20 cellular contexts compared by ENCODE assay signal in the genomic region with DNA sequence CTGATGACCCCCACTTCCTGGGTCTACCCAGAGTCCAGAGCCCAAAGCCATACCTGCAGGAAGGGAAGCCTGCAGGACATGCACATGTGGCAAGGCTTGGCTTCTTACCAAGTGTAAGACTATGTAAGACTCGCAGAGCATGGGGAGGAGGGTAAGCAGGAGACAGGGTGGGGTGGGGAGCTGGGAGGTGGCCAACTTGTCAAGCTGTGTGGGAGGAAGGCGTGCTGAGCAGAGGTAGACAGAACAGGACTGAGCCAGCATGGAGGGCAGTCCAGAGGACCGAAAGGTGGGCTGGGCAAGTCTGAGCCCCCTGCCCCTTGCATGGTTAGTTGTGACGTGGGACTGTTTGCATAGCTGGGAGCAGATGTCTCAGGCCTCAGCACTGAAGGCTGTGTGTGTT. TPM values are rescaled to one million over a fixed set of nuclear protein-coding genes. Genes with fewer than 3 reads are reported as not detected.
DNase-seq lines count a peak whose midpoint lies in the region; ATAC-seq, FAIRE-seq and TF ChIP-seq lines count a peak whose summit lies in the region.
"Had no signal": no experiment of that assay in that cellular context is flagged by ENCODE, and none has a peak within 500 bp of the region (broad histone marks: within the 10 kb centered on the region; RNA-seq: fewer than 3 reads in every experiment).

No MANE protein-coding gene starts in this region.

- POLR2A ChIA-PET in HepG2 (lab: Yijun Ruan, JAX), result no interaction called here

- H3K4me1 Mint-ChIP-seq in chondrocyte (ENCODE audit: low read depth), result peaks cover 68% of the 10 kb centered on the region
- peaks cover 67% of the 10 kb centered on the region for H3K4me1 Mint-ChIP-seq in mesothelial cell of epicardium
- H3K4me1 Mint-ChIP-seq: immature natural killer cell had no signal

- no peaks in the 10 kb centered on the region for H3K79me2 ChIP-seq in HepG2 (ENCODE audit: insufficient read depth, low read length)

- H3K27me3 ChIP-seq in HepG2 (ENCODE audit: control insufficient read depth in 1 of 2, insufficient read depth in 2 of 2, low read length in 2 of 2) (peaks cover 3 to 33% of the 10 kb centered on the region in 2 experiments; a peak in 2 of 5 replicates), right lobe of liver (no peaks in the 10 kb centered on the region)
- H3K27me3 ChIP-seq: pancreas had no signal

- H3K9me3 Mint-ChIP-seq in chondrocyte (ENCODE audit: low read depth), result peaks cover 3% of the 10 kb centered on the region
- H3K9me3 Mint-ChIP-seq in mesothelial cell of epicardium, result peaks cover 3% of the 10 kb centered on the region
- H3K9me3 Mint-ChIP-seq: CD4-positive, alpha-beta memory T cell; effector memory CD8-positive, alpha-beta T cell; immature natural killer cell had no signal

- CTCF ChIA-PET in HepG2 (lab: Yijun Ruan, JAX; ENCODE audit: low intra/inter-chr PET ratio, low total read pairs), result no interaction called here

- no peak overlapping the region for H2AFZ ChIP-seq in HepG2 (ENCODE audit: low read length)

- no peak overlapping the region for H3K4me2 ChIP-seq in HepG2 (ENCODE audit: low read depth, low read length)
- H3K4me2 ChIP-seq: A549, KMS-11 had no signal

- H3K4me1 ChIP-seq in HepG2 (ENCODE audit: insufficient read depth, low read length) (peaks cover 13% of the 10 kb centered on the region), right lobe of liver (no peaks in the 10 kb centered on the region)

- TF ChIP-seq POLR2A in HepG2 (IDR thresholded peaks at IDR 0.05; ENCODE audit: insufficient read depth in 1 of 2, low read depth in 2 of 2, low read length in 2 of 2) (no peak), right lobe of liver (IDR thresholded peaks at IDR 0.05) (no peak)

- TF ChIP-seq RAD21 in HepG2 (CRISPR knock-in tag; IDR thresholded peaks at IDR 0.05), result no peak

- no peaks in the 10 kb centered on the region for H3K36me3 Mint-ChIP-seq in chondrocyte (ENCODE audit: low read depth)
- peaks cover 2% of the 10 kb centered on the region for H3K36me3 Mint-ChIP-seq in mesothelial cell of epicardium
- H3K36me3 Mint-ChIP-seq: CD4-positive, alpha-beta memory T cell; immature natural killer cell had no signal

- H3K9me3 ChIP-seq in HepG2 (ENCODE audit: low read length) (no peaks in the 10 kb centered on the region), right lobe of liver (no peaks in the 10 kb centered on the region)
- H3K9me3 ChIP-seq: pancreas had no signal

- WGBS in HepG2 (ENCODE audit: low lambda C conversion rate), result 24% methylated on average over 4 of the region's 4 CpGs
- 55% methylated on average over 2 of the region's 4 CpGs for WGBS in right lobe of liver (ENCODE audit: insufficient coverage, low coverage, low lambda C conversion rate, missing lambda C conversion rate)

- no peak for ATAC-seq in HepG2
- ATAC-seq in right lobe of liver, result no peak
- no peak for ATAC-seq in HG03175 (IDR thresholded peaks at IDR 0.05; ENCODE audit: unreplicated experiment)
- ATAC-seq in GM18858 (IDR thresholded peaks at IDR 0.05; ENCODE audit: unreplicated experiment), result no peak
- ATAC-seq in GM21526 (IDR thresholded peaks at IDR 0.05; ENCODE audit: low FRiP score, unreplicated experiment), result no peak
- ATAC-seq in HG03097 (IDR thresholded peaks at IDR 0.05; ENCODE audit: low FRiP score, unreplicated experiment), result no peak
- ATAC-seq: A549; effector memory CD8-positive, alpha-beta T cell; GM12878; pancreas had no signal

- intact Hi-C loops in HepG2 (cut with micrococcal nuclease; ENCODE audit: unreplicated experiment) (no loop called here), right lobe of liver (cut with DNase I) (no loop called here)

- in situ Hi-C loops in HepG2 (cut with HindIII; ENCODE audit: extremely low pct_ligation_motif_present, low pct_unique_long_range_greater_than_20kb), result no loop called here

- no peak overlapping the region for H3K27ac ChIP-seq in HepG2 (ENCODE audit: extremely low read length, insufficient read depth, low read length)
- no peak overlapping the region for H3K27ac ChIP-seq in right lobe of liver
- H3K27ac ChIP-seq: A549, KMS-11, pancreas had no signal

- no peaks in the 10 kb centered on the region for H4K20me1 ChIP-seq in HepG2 (ENCODE audit: insufficient read depth, low read length)

- H3K9ac ChIP-seq in HepG2 (ENCODE audit: insufficient read depth, low read depth, low read length), result no peak overlapping the region
- H3K9ac ChIP-seq: KMS-11 had no signal

- no peak overlapping the region for H3K4me3 Mint-ChIP-seq in chondrocyte (ENCODE audit: unreplicated experiment)
- no peak overlapping the region for H3K4me3 Mint-ChIP-seq in mesothelial cell of epicardium
- H3K4me3 Mint-ChIP-seq: CD4-positive, alpha-beta memory T cell; effector memory CD8-positive, alpha-beta T cell; immature natural killer cell had no signal

- H3K27me3 Mint-ChIP-seq in chondrocyte (ENCODE audit: low read depth) (no peaks in the 10 kb centered on the region), mesothelial cell of epicardium (ENCODE audit: low read depth) (peaks cover 3% of the 10 kb centered on the region)
- H3K27me3 Mint-ChIP-seq: CD4-positive, alpha-beta memory T cell; effector memory CD8-positive, alpha-beta T cell had no signal

- no peak for FAIRE-seq in HepG2 (lab: Jason Lieb, UNC)
- FAIRE-seq: A549, GM12878, pancreas had no signal

- no TSS peak for BruUV-seq in HepG2 (replicated peaks; lab: Mats Ljungman, UMichigan)

- no peaks in the 10 kb centered on the region for H3K36me3 ChIP-seq in HepG2 (replicated peaks in 1 of 2; ENCODE audit: control insufficient read depth in 1 of 2, insufficient read depth in 2 of 2, low read length in 2 of 2)
- H3K36me3 ChIP-seq in right lobe of liver, result no peaks in the 10 kb centered on the region
- H3K36me3 ChIP-seq: pancreas had no signal

- TF ChIP-seq CTCF in HepG2 (CRISPR knock-in tag; IDR thresholded peaks at IDR 0.05), result no peak
- TF ChIP-seq CTCF in right lobe of liver (IDR thresholded peaks at IDR 0.05), result no peak
- no peak for TF ChIP-seq CTCF in chondrocyte (IDR thresholded peaks at IDR 0.05)
- TF ChIP-seq CTCF in mesothelial cell of epicardium (IDR thresholded peaks at IDR 0.05; ENCODE audit: unreplicated experiment), result no peak

- TF ChIP-seq EP300 in HepG2 (IDR thresholded peaks at IDR 0.05; ENCODE audit: low read depth in 2 of 2, low read length in 2 of 2) (no peak), HepG2 (CRISPR knock-in tag; IDR thresholded peaks at IDR 0.05; ENCODE audit: borderline replicate concordance) (no peak)

- DNase-seq in HepG2 (ENCODE audit: low spot score), result no peak
- no peak for DNase-seq in right lobe of liver
- DNase-seq in chondrocyte (ENCODE audit: low spot score), result no peak
- no peak for DNase-seq in mesothelial cell of epicardium (ENCODE audit: low spot score in 2 of 2, unreplicated experiment in 2 of 2)
- DNase-seq: activated effector memory CD4-positive, alpha-beta T cell treated with anti-CD3 and anti-CD28 coated beads, Interleukin-2, amount 50 U/mL, for 16 hours; CD4-positive, alpha-beta memory T cell; effector memory CD8-positive, alpha-beta T cell; immature natural killer cell; midbrain; NCI-H1694; NCI-H510A; pancreas; stimulated activated CD4-positive, alpha-beta T cell treated with anti-CD3 and anti-CD28 coated beads, Interleukin-12 subunit alpha, Interleukin-12 subunit beta, amount 100 ng/mL, for 4 hours had no signal

- no peak overlapping the region for H3K4me3 ChIP-seq in HepG2 (replicated peaks in 1 of 3; ENCODE audit: insufficient read depth in 1 of 3, low read depth in 2 of 3, low read length in 3 of 3)
- H3K4me3 ChIP-seq in right lobe of liver, result no peak overlapping the region
- H3K4me3 ChIP-seq: A549, GM12878, pancreas had no signal

- H3K27ac Mint-ChIP-seq in chondrocyte (ENCODE audit: unreplicated experiment) (peak overlapping the region; percentile 90), mesothelial cell of epicardium (peak overlapping the region; percentile 67)
- H3K27ac Mint-ChIP-seq: CD4-positive, alpha-beta memory T cell; effector memory CD8-positive, alpha-beta T cell; immature natural killer cell had no signal

TF ChIP-seq in HepG2, 621 proteins besides CTCF, POLR2A, EP300 and RAD21 (continues in another document):
- TF ChIP-seq CREB1 (IDR thresholded peaks at IDR 0.05), result 0 out of 2 replicates have a peak, but pooled peaks have one; percentile 5
- no peak for TF ChIP-seq CREB1 (CRISPR knock-in tag; IDR thresholded peaks at IDR 0.05)
- TF ChIP-seq RXRA (CRISPR knock-in tag; IDR thresholded peaks at IDR 0.05), result no peak

RNA-seq across cellular contexts. Expression of a gene that starts 53.4 kb away (rescaled TPM):
- total RNA-seq in HepG2 (2016; rRNA removed; fragmentation: Illumina TruSeq; extraction: Trizol) (2.4 and 2.9 TPM in 2 replicates), right lobe of liver (1 to 10 TPM; 1.1 to 8.7 (median 2.2) TPM), chondrocyte (13.3 to 22.4 TPM (median 18.9 TPM) in 3 replicates), mesothelial cell of epicardium (45.5 to 50.6 TPM (median 47.0 TPM) in 3 replicates)
- 1.3 and 1.6 TPM in 2 replicates for total RNA-seq in HepG2 (2016; cell fraction: cytosol; rRNA removed; fragmentation: Illumina TruSeq; extraction: Trizol; ENCODE audit: low read depth)
- 2.4 and 2.9 TPM in 2 replicates for total RNA-seq in HepG2 (2016; cell fraction: insoluble cytoplasmic fraction; rRNA removed; fragmentation: Illumina TruSeq; extraction: Trizol)
- 2.8 and 3.3 TPM in 2 replicates for total RNA-seq in HepG2 (2016; cell fraction: membrane; rRNA removed; fragmentation: Illumina TruSeq; extraction: Trizol)
- total RNA-seq in HepG2 (2016; cell fraction: nucleus; rRNA removed; fragmentation: Illumina TruSeq; extraction: Trizol), result 3.7 and 4.2 TPM in 2 replicates
- 10.4 TPM in 2 replicates for polyA plus RNA-seq in HepG2 (2011; rRNA removed)
- polyA plus RNA-seq in HepG2 (2011; cell fraction: cytosol; rRNA removed), result 8.1 and 10.3 TPM in 2 replicates
- polyA plus RNA-seq in HepG2 (2011; cell fraction: nucleus; rRNA removed), result 10.7 and 11.5 TPM in 2 replicates
- polyA plus RNA-seq in HepG2 (2012), result 9.7 and 9.9 TPM in 2 replicates
- 2.5 and 3.5 TPM in 2 replicates for polyA plus RNA-seq in HepG2 (2016; cell fraction: cytosol; fragmentation: Illumina TruSeq; extraction: Trizol; ENCODE audit: low read depth)
- 3.0 and 3.3 TPM in 2 replicates for polyA plus RNA-seq in HepG2 (2016; cell fraction: insoluble cytoplasmic fraction; fragmentation: Illumina TruSeq; extraction: Trizol; ENCODE audit: low read depth)
- 3.9 and 4.1 TPM in 2 replicates for polyA plus RNA-seq in HepG2 (2016; cell fraction: membrane; fragmentation: Illumina TruSeq; extraction: Trizol; ENCODE audit: low read depth)
- 5.8 and 6.3 TPM in 2 replicates for polyA plus RNA-seq in HepG2 (2016; cell fraction: nucleus; fragmentation: Illumina TruSeq; extraction: Trizol; ENCODE audit: insufficient read depth, low read depth)
- 12.7 and 15.9 TPM in 2 replicates for polyA minus RNA-seq in HepG2 (2011; rRNA and poly(A)+ RNA removed; ENCODE audit: low replicate concordance)
- 9.9 and 12.7 TPM in 2 replicates for polyA minus RNA-seq in HepG2 (2011; cell fraction: cytosol; rRNA and poly(A)+ RNA removed)
- 7.1 and 8.6 TPM in 2 replicates for polyA minus RNA-seq in HepG2 (2011; cell fraction: nucleus; rRNA and poly(A)+ RNA removed)
